ENCODE assay signal across 19 cellular contexts in genomic region chr4:161585011-161585410, GRCh38.
"Had no signal": no experiment of that assay in that cellular context is flagged by ENCODE, and none has a peak within 500 bp of the region (broad histone marks: within the 10 kb centered on the region; RNA-seq: fewer than 3 reads in every experiment).

No MANE protein-coding gene starts in this region.

- H3K9me3 ChIP-seq: gastroesophageal sphincter, mucosa of descending colon, tibial artery, upper lobe of left lung, uterus had no signal

- H3K27me3 ChIP-seq: esophagus squamous epithelium, gastroesophageal sphincter, ovary, tibial artery, upper lobe of left lung, uterus had no signal

- DNase-seq: effector memory CD4-positive, alpha-beta T cell; esophagus squamous epithelium; foreskin fibroblast; glutamatergic neuron; left colon; mucosa of descending colon; naive thymus-derived CD8-positive, alpha-beta T cell; nucleus accumbens; ovary; right cardiac atrium; stimulated activated CD4-positive, alpha-beta T cell treated with anti-CD3 and anti-CD28 coated beads, Interleukin-4, amount 100 ng/mL, for 1 hour; stimulated activated CD8-positive, alpha-beta memory T cell treated with anti-CD3 and anti-CD28 coated beads, Interleukin-4, amount 100 ng/mL, for 48 hours; stimulated activated naive CD8-positive, alpha-beta T cell treated with anti-CD3 and anti-CD28 coated beads, Interleukin-15, Interleukin-2, amounts not matched to agents 100 U/mL and 50 U/mL, for 24 hours; tibial artery; upper lobe of left lung; uterus had no signal

- H3K36me3 ChIP-seq: esophagus squamous epithelium, gastroesophageal sphincter, ovary, tibial artery, upper lobe of left lung, uterus had no signal

- H3K4me3 ChIP-seq: esophagus squamous epithelium, gastroesophageal sphincter, mucosa of descending colon, ovary, tibial artery, upper lobe of left lung, uterus had no signal

- H3K27ac ChIP-seq: epithelial cell of prostate, esophagus squamous epithelium, gastroesophageal sphincter, ovary, tibial artery, upper lobe of left lung, uterus had no signal

- H3K4me1 ChIP-seq: esophagus squamous epithelium, tibial artery, upper lobe of left lung, uterus had no signal

- ATAC-seq: gastroesophageal sphincter; left colon; mucosa of descending colon; naive thymus-derived CD8-positive, alpha-beta T cell; right cardiac atrium; stimulated activated effector memory CD8-positive, alpha-beta T cell treated with anti-CD3 and anti-CD28 coated beads, Interleukin-12 subunit alpha, Interleukin-12 subunit beta, amount 100 ng/mL, for 72 hours; stimulated activated naive CD8-positive, alpha-beta T cell treated with anti-CD3 and anti-CD28 coated beads, Interleukin-15, Interleukin-2, amounts not matched to agents 100 U/mL and 50 U/mL, for 24 hours had no signal
